ENCODE assay signal across 8 cellular contexts in the genomic region with DNA sequence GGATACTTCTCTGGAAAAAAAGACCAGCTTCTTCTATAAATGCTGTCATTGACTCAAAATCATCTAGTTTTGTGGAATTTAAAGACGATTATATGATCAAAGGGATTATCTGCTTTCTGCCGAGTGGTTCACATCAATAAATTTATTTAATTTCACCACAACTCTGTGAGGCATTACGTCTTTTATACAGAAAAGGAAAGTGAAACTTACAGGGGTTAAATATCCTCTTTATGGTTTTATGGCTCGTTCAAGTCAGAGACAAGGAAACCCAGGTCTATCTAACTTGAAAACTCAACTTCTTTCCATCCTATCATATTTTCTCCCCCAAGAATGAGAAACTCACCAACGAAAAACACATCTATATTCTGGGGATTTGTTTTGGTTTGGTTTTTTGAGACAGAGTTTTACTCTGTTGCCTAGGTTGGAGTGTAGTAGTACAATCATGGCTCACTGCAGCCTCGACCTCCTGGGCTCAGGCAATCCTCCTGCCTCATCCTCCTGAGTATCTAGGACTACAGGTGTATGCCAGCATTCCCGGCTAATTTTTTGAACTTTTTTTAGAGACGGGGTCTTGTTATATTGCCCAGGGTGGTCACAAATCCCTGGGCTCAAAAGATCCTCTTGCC.
DNase-seq lines count a peak whose midpoint lies in the region; ATAC-seq, FAIRE-seq and TF ChIP-seq lines count a peak whose summit lies in the region.

No MANE protein-coding gene starts in this region.

- intact Hi-C loops in endothelial cell of umbilical vein (cut with micrococcal nuclease): no loop called here

- H3K27me3 ChIP-seq in Loucy (ENCODE audit: insufficient read depth, low read length, poor library complexity, severe bottlenecking): no peaks in the 10 kb centered on the region
- no peaks in the 10 kb centered on the region for H3K27me3 ChIP-seq in endothelial cell of umbilical vein (ENCODE audit: control insufficient read depth in 2 of 2, insufficient read depth in 2 of 2, low read length in 2 of 2)
- no peaks in the 10 kb centered on the region for H3K27me3 ChIP-seq in thymus (ENCODE audit: control insufficient read depth, insufficient read depth)

- H3K9me1 ChIP-seq in endothelial cell of umbilical vein (replicated peaks; ENCODE audit: control insufficient read depth, extremely low read depth, insufficient read depth, low read length): no peaks in the 10 kb centered on the region

- H3K27ac ChIP-seq in endothelial cell of umbilical vein (ENCODE audit: insufficient read depth, low read depth, low read length) (no peak overlapping the region), thymus (ENCODE audit: low read depth) (no peak overlapping the region)

- TF ChIP-seq CTCF in Loucy (conservative IDR thresholded peaks at IDR 0.05; ENCODE audit: low read length) (no peak), endothelial cell of umbilical vein (IDR thresholded peaks at IDR 0.05; ENCODE audit: extremely low read depth in 1 of 2, insufficient read depth in 1 of 2, low read depth in 1 of 2, low read length in 2 of 2) (no peak)

- dilution Hi-C loops in endothelial cell of umbilical vein (cut with MboI; ENCODE audit: extremely low pct_ligation_motif_present, low sequenced_read_pairs): no loop called here

- DNase-seq in endothelial cell of umbilical vein (ENCODE audit: low read depth, low spot score) (peak; percentile 3), NCI-H524 (lab: John Stamatoyannopoulos, UW) (no peak), DMS 273 treated with DMSO at 0.1 percent for 48 hours (lab: John Stamatoyannopoulos, UW) (no peak), COLO829 (ENCODE audit: low spot score) (no peak)

- no TSS peak for BruUV-seq in endothelial cell of umbilical vein (replicated peaks; lab: Mats Ljungman, UMichigan)

- H3K4me2 ChIP-seq in Loucy (ENCODE audit: low read depth, low read length, poor library complexity, severe bottlenecking): peak overlapping the region; percentile 88
- H3K4me2 ChIP-seq in endothelial cell of umbilical vein (ENCODE audit: insufficient read depth, low read length): peak overlapping the region; percentile 30

- peak; percentile 92 for ATAC-seq in GM18502 (IDR thresholded peaks at IDR 0.05; ENCODE audit: poor library complexity, unreplicated experiment)
- ATAC-seq in GM21723 (IDR thresholded peaks at IDR 0.05; ENCODE audit: unreplicated experiment): peak; percentile 97

- no peaks in the 10 kb centered on the region for H4K20me1 ChIP-seq in Loucy (ENCODE audit: insufficient read depth, low read length, poor library complexity, severe bottlenecking)
- no peaks in the 10 kb centered on the region for H4K20me1 ChIP-seq in endothelial cell of umbilical vein (replicated peaks; ENCODE audit: control insufficient read depth, extremely low read depth, insufficient read depth, low read length)

- POLR2A ChIA-PET in endothelial cell of umbilical vein (lab: Charles Lee): no interaction called here

- TF ChIP-seq POLR2A in endothelial cell of umbilical vein (IDR thresholded peaks at IDR 0.05; ENCODE audit: low read depth, low read length): no peak

- H3K9me2 ChIP-seq in Loucy (replicated peaks; ENCODE audit: low read depth, low read length): no peaks in the 10 kb centered on the region

- FAIRE-seq in endothelial cell of umbilical vein (lab: Jason Lieb, UNC): no peak

- H3K9me3 ChIP-seq in Loucy (ENCODE audit: insufficient read depth, low read depth, low read length) (0 out of 2 replicates have a peak, but pooled peaks cover 6% of the 10 kb centered on the region), endothelial cell of umbilical vein (replicated peaks; ENCODE audit: control insufficient read depth, insufficient read depth, low read length) (no peaks in the 10 kb centered on the region), thymus (ENCODE audit: control insufficient read depth) (no peaks in the 10 kb centered on the region)

- WGBS in thymus: 44% methylated on average over 8 of the region's 8 CpGs

- H3K9ac ChIP-seq in Loucy (ENCODE audit: low read depth, low read length, poor library complexity, severe bottlenecking): peak overlapping the region; percentile 64
- no peak overlapping the region for H3K9ac ChIP-seq in endothelial cell of umbilical vein (replicated peaks; ENCODE audit: extremely low read depth, insufficient read depth, low read length)

- no peaks in the 10 kb centered on the region for H3K79me2 ChIP-seq in Loucy (ENCODE audit: insufficient read depth, low read length)
- no peaks in the 10 kb centered on the region for H3K79me2 ChIP-seq in endothelial cell of umbilical vein (ENCODE audit: control insufficient read depth, insufficient read depth, low read length)

- peak overlapping the region; percentile 75 for H3K4me3 ChIP-seq in Loucy (ENCODE audit: low read length, poor library complexity, severe bottlenecking)
- H3K4me3 ChIP-seq in endothelial cell of umbilical vein (replicated peaks in 1 of 3; ENCODE audit: insufficient read depth in 1 of 3, low read depth in 1 of 3, low read length in 3 of 3): no peak overlapping the region
- H3K4me3 ChIP-seq in thymus (ENCODE audit: low read length): peak overlapping the region; percentile 41

- H3K4me1 ChIP-seq in Loucy (ENCODE audit: insufficient read depth, low read length, poor library complexity, severe bottlenecking): peaks cover 19% of the 10 kb centered on the region
- H3K4me1 ChIP-seq in endothelial cell of umbilical vein (ENCODE audit: control insufficient read depth, extremely low read depth, insufficient read depth, low read length): no peaks in the 10 kb centered on the region
- no peaks in the 10 kb centered on the region for H3K4me1 ChIP-seq in thymus (ENCODE audit: control insufficient read depth, insufficient read depth, low read length)

- CTCF ChIA-PET in endothelial cell of umbilical vein (lab: Charles Lee): no interaction called here

- no peaks in the 10 kb centered on the region for H3K36me3 ChIP-seq in Loucy (ENCODE audit: insufficient read depth, low read length)
- H3K36me3 ChIP-seq in endothelial cell of umbilical vein (ENCODE audit: control insufficient read depth in 2 of 2, extremely low read depth in 1 of 2, insufficient read depth in 2 of 2, low read length in 2 of 2): no peaks in the 10 kb centered on the region
- H3K36me3 ChIP-seq in thymus (ENCODE audit: control insufficient read depth, insufficient read depth): no peaks in the 10 kb centered on the region

- no peaks in the 10 kb centered on the region for H3F3A ChIP-seq in Loucy (ENCODE audit: low read depth)

- H2AFZ ChIP-seq in Loucy (ENCODE audit: low read length) (peak overlapping the region; percentile 98), endothelial cell of umbilical vein (ENCODE audit: low read depth, low read length) (peak overlapping the region; percentile 14)

TF ChIP-seq in endothelial cell of umbilical vein, 7 proteins besides CTCF, POLR2A, EP300 and RAD21:
- no peak for TF ChIP-seq POLR2AphosphoS5 (IDR thresholded peaks at IDR 0.05; ENCODE audit: insufficient read depth, low read depth, low read length)
- no peak for TF ChIP-seq MYC (IDR thresholded peaks at IDR 0.05; ENCODE audit: low read depth, low read length)
- TF ChIP-seq EZH2 (IDR thresholded peaks at IDR 0.05; ENCODE audit: borderline replicate concordance, low read depth, low read length, severe bottlenecking): no peak
- TF ChIP-seq GATA2 (IDR thresholded peaks at IDR 0.05; ENCODE audit: insufficient read depth, insufficient read length, low read depth, low read length): no peak
- no peak for TF ChIP-seq JUN (IDR thresholded peaks at IDR 0.05; ENCODE audit: borderline replicate concordance, insufficient read depth, insufficient read length, low read depth)
- TF ChIP-seq, protein P1, sequence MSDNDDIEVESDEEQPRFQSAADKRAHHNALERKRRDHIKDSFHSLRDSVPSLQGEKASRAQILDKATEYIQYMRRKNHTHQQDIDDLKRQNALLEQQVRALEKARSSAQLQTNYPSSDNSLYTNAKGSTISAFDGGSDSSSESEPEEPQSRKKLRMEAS (IDR thresholded peaks at IDR 0.05; ENCODE audit: insufficient read depth, insufficient read length): no peak
- no peak for TF ChIP-seq FOS (IDR thresholded peaks at IDR 0.05; ENCODE audit: borderline replicate concordance, insufficient read depth, low read length)

Comparison
In these comparisons a context has a peak if more than half of its experiments do, and no peak if none do; other contexts are left out.
1. H3K4me3 ChIP-seq: peak in Loucy (single experiment) and thymus (single experiment); none in endothelial cell of umbilical vein (0 of 3).